8 cellular contexts compared by ENCODE assay signal in genomic region chr2:208256849-208257813, GRCh38. TPM values are rescaled to one million over a fixed set of nuclear protein-coding genes. Genes with fewer than 3 reads are reported as not detected.
DNase-seq lines count a peak whose midpoint lies in the region; ATAC-seq and TF ChIP-seq lines count a peak whose summit lies in the region.
"Not testable (repeated sequence)": the region's sequence is repeated elsewhere in the genome, so short reads cannot be mapped to it uniquely, and the experiment has no call there.

No MANE protein-coding gene starts in this region.

- intact Hi-C loops in activated T-helper 1 cell treated with anti-CD3 and anti-CD28 coated beads, Interleukin-12 subunit alpha, Interleukin-12 subunit beta, Interleukin-2, Interleukin-4 antibody, amounts not matched to agents 30 ng/mL and 10 ng/mL and 1 ng/mL, durations not matched to agents 14 hours and 24 hours and 36 hours (cut with micrococcal nuclease) = loop anchor here (10.0 kb wide), 1 partner anchor 1092 kb away; the partner anchor contains the start of gene KLF7
- intact Hi-C loops in Right ventricle myocardium superior (cut with DNase I) = not testable (repeated sequence)
- intact Hi-C loops in sigmoid colon (cut with DNase I) = loop anchor here (10.0 kb wide), 1 partner anchor 632 kb away; the partner anchor contains the start of gene METTL21A

- not testable (repeated sequence) for H3K4me1 ChIP-seq in HEK293 (ENCODE audit: control insufficient read depth, insufficient read depth, low read length)
- peaks cover 0 to 36% (median 22%) of the 10 kb centered on the region in 4 donors for H3K4me1 ChIP-seq in sigmoid colon

- peaks cover 20% of the 10 kb centered on the region for H3K4me1 Mint-ChIP-seq in activated T-helper 1 cell treated with anti-CD3 and anti-CD28 coated beads, Interleukin-12 subunit alpha, Interleukin-12 subunit beta, Interleukin-2, Interleukin-4 antibody, amounts not matched to agents 30 ng/mL and 10 ng/mL and 1 ng/mL, durations not matched to agents 14 hours and 24 hours and 36 hours (ENCODE audit: low read depth)
- peaks cover 39% of the 10 kb centered on the region for H3K4me1 Mint-ChIP-seq in nephron progenitor cell

- not testable (repeated sequence) for H3K9me3 Mint-ChIP-seq in activated T-helper 1 cell treated with anti-CD3 and anti-CD28 coated beads, Interleukin-12 subunit alpha, Interleukin-12 subunit beta, Interleukin-2, Interleukin-4 antibody, amounts not matched to agents 30 ng/mL and 10 ng/mL and 1 ng/mL, durations not matched to agents 14 hours and 24 hours and 36 hours; nephron progenitor cell

- H3K36me3 ChIP-seq in HEK293 (ENCODE audit: control insufficient read depth in 2 of 2, insufficient read depth in 1 of 2, low read length in 2 of 2) = peaks cover 0 to 11% of the 10 kb centered on the region in 2 experiments; a peak in 1 of 3 replicates
- H3K36me3 ChIP-seq in sigmoid colon = not testable (repeated sequence)

- DNase-seq in AG04450 (ENCODE audit: low read depth, low spot score); activated T-helper 1 cell treated with anti-CD3 and anti-CD28 coated beads, Interleukin-12 subunit alpha, Interleukin-12 subunit beta, Interleukin-2, Interleukin-4 antibody, amounts not matched to agents 30 ng/mL and 10 ng/mL and 1 ng/mL, durations not matched to agents 14 hours and 24 hours and 36 hours (ENCODE audit: low spot score); nephron progenitor cell; sigmoid colon: not testable (repeated sequence)
- DNase-seq in Right ventricle myocardium superior (peak; percentile 43), medulla oblongata (ENCODE audit: extremely low spot score) (peak; percentile 15)

- 44 to 67% methylated on average over 12 of the region's 12 CpGs for WGBS in sigmoid colon, 2 donors

- not testable (repeated sequence) for H3K27ac Mint-ChIP-seq in activated T-helper 1 cell treated with anti-CD3 and anti-CD28 coated beads, Interleukin-12 subunit alpha, Interleukin-12 subunit beta, Interleukin-2, Interleukin-4 antibody, amounts not matched to agents 30 ng/mL and 10 ng/mL and 1 ng/mL, durations not matched to agents 14 hours and 24 hours and 36 hours
- H3K27ac Mint-ChIP-seq in nephron progenitor cell = peak overlapping the region; percentile 37

- H3K27me3 Mint-ChIP-seq in activated T-helper 1 cell treated with anti-CD3 and anti-CD28 coated beads, Interleukin-12 subunit alpha, Interleukin-12 subunit beta, Interleukin-2, Interleukin-4 antibody, amounts not matched to agents 30 ng/mL and 10 ng/mL and 1 ng/mL, durations not matched to agents 14 hours and 24 hours and 36 hours (ENCODE audit: insufficient read depth); nephron progenitor cell (ENCODE audit: low read depth, poor library complexity): not testable (repeated sequence)

- not testable (repeated sequence) for H3K27me3 ChIP-seq in AG04450 (ENCODE audit: control insufficient read depth, insufficient read depth, low read length); sigmoid colon

- H3K27ac ChIP-seq in AG04450 (ENCODE audit: low read depth, low read length) (peak overlapping the region; percentile 13), cingulate gyrus (ENCODE audit: low read depth, low read length) (peak overlapping the region; percentile 47), sigmoid colon (peak overlapping the region in 3 of 4 donors; percentile 55 to 85 (median 69))
- not testable (repeated sequence) for H3K27ac ChIP-seq in HEK293 (ENCODE audit: extremely low read depth, low read depth, low read length)

- not testable (repeated sequence) for H3K9me3 ChIP-seq in AG04450 (ENCODE audit: control insufficient read depth, insufficient read depth, low read length); HEK293 (ENCODE audit: control insufficient read depth, insufficient read depth, low read depth, low read length); sigmoid colon

- ATAC-seq in Right ventricle myocardium superior (ENCODE audit: poor library complexity) = not testable (repeated sequence)

- not testable (repeated sequence) for TF ChIP-seq EP300 in sigmoid colon (IDR thresholded peaks at IDR 0.05)

- not testable (repeated sequence) for TF ChIP-seq POLR2A in sigmoid colon (IDR thresholded peaks at IDR 0.05)

- not testable (repeated sequence) for H3K4me3 ChIP-seq in AG04450 (ENCODE audit: low read depth, low read length); HEK293 (ENCODE audit: low read depth, low read length); sigmoid colon

- not testable (repeated sequence) for TF ChIP-seq CTCF in AG04450 (IDR thresholded peaks at IDR 0.05; ENCODE audit: low read depth, low read length); HEK293 (tag by site-specific recombination; IDR thresholded peaks at IDR 0.05); nephron progenitor cell (IDR thresholded peaks at IDR 0.05); sigmoid colon (IDR thresholded peaks at IDR 0.05)

- CTCF ChIA-PET in AG04450 (lab: Charles Lee) (interaction anchor here (1.7 to 4.7 kb wide), 2 partner anchors 10 to 82 kb away, joined by 7 to 57 read pairs; partner anchors contain the start of gene PIKFYVE), HEK293 (lab: Yijun Ruan, JAX) (interaction anchor here (0.6 to 4.0 kb wide), 6 partner anchors 8 to 730 kb away, joined by 3 to 47 read pairs (median 4); partner anchors contain the start of gene PIKFYVE)

- POLR2A ChIA-PET in AG04450 (lab: Yijun Ruan, JAX) = interaction anchor here (1.2 kb wide), 1 partner anchor 9 kb away, joined by 3 read pairs; the partner anchor contains the start of gene PIKFYVE
- POLR2A ChIA-PET in HEK293 (lab: Yijun Ruan, JAX) = not testable (repeated sequence)

- H3K4me3 Mint-ChIP-seq in activated T-helper 1 cell treated with anti-CD3 and anti-CD28 coated beads, Interleukin-12 subunit alpha, Interleukin-12 subunit beta, Interleukin-2, Interleukin-4 antibody, amounts not matched to agents 30 ng/mL and 10 ng/mL and 1 ng/mL, durations not matched to agents 14 hours and 24 hours and 36 hours = peak overlapping the region; percentile 43
- H3K4me3 Mint-ChIP-seq in nephron progenitor cell = peak overlapping the region; percentile 49

- H3K36me3 Mint-ChIP-seq in activated T-helper 1 cell treated with anti-CD3 and anti-CD28 coated beads, Interleukin-12 subunit alpha, Interleukin-12 subunit beta, Interleukin-2, Interleukin-4 antibody, amounts not matched to agents 30 ng/mL and 10 ng/mL and 1 ng/mL, durations not matched to agents 14 hours and 24 hours and 36 hours (ENCODE audit: low read depth) = not testable (repeated sequence)
- peaks cover 12% of the 10 kb centered on the region for H3K36me3 Mint-ChIP-seq in nephron progenitor cell (ENCODE audit: low read depth)

TF ChIP-seq in HEK293, 187 proteins besides CTCF, POLR2A, EP300 and RAD21:
- TF ChIP-seq PRDM1 (tag by site-specific recombination; IDR thresholded peaks at IDR 0.05) = peak; percentile 46; the same call in 1 of the 2 replicates

RNA-seq across cellular contexts. Expression of gene IDH1, which starts 2.3 kb away (rescaled TPM):
- polyA plus RNA-seq in AG04450 (2011; rRNA removed) (111 and 148 TPM in 2 replicates), sigmoid colon (100 to 1,000 TPM; 133 to 287 (median 155) TPM)
- 62.7 and 78.5 TPM in 2 replicates for polyA minus RNA-seq in AG04450 (2011; rRNA and poly(A)+ RNA removed)
- total RNA-seq in activated T-helper 1 cell treated with anti-CD3 and anti-CD28 coated beads, Interleukin-12 subunit alpha, Interleukin-12 subunit beta, Interleukin-2, Interleukin-4 antibody, amounts not matched to agents 30 ng/mL and 10 ng/mL and 1 ng/mL, durations not matched to agents 14 hours and 24 hours and 36 hours = 23.8 and 23.9 TPM in 2 replicates
- total RNA-seq in Right ventricle myocardium superior (43.6 TPM), sigmoid colon (10 to 100 TPM; 34.2 to 46.4 (median 37.7) TPM)

RNA-seq across cellular contexts. Expression of gene PIKFYVE, which starts 8.9 kb away (rescaled TPM):
- 19.6 and 23.8 TPM in 2 replicates for polyA plus RNA-seq in AG04450 (2011; rRNA removed)
- 38.9 and 42.9 TPM in 2 replicates for polyA minus RNA-seq in AG04450 (2011; rRNA and poly(A)+ RNA removed)
- 28.7 and 33.5 TPM in 2 replicates for total RNA-seq in activated T-helper 1 cell treated with anti-CD3 and anti-CD28 coated beads, Interleukin-12 subunit alpha, Interleukin-12 subunit beta, Interleukin-2, Interleukin-4 antibody, amounts not matched to agents 30 ng/mL and 10 ng/mL and 1 ng/mL, durations not matched to agents 14 hours and 24 hours and 36 hours
- 13.2 TPM for total RNA-seq in Right ventricle myocardium superior
- 10 to 100 TPM; 22.1 to 27.2 (median 22.7) TPM for total RNA-seq in sigmoid colon
- 1 to 10 TPM; 3.2 to 8.1 (median 3.6) TPM for polyA plus RNA-seq in sigmoid colon
